ENCODE assay signal across 11 cellular contexts in genomic region chr14:60051690-60052324, GRCh38. TPM values are rescaled to one million over a fixed set of nuclear protein-coding genes. Genes with fewer than 3 reads are reported as not detected.
DNase-seq lines count a peak whose midpoint lies in the region; ATAC-seq lines count a peak whose summit lies in the region.
"Had no signal": no experiment of that assay in that cellular context is flagged by ENCODE, and none has a peak within 500 bp of the region (broad histone marks: within the 10 kb centered on the region; RNA-seq: fewer than 3 reads in every experiment).

No MANE protein-coding gene starts in this region.

- POLR2A ChIA-PET in CD4-positive, alpha-beta memory T cell (lab: Charles Lee; ENCODE audit: partially characterized antibody), result interaction anchor here (1.5 kb wide), 1 partner anchor 197 kb away, joined by 4 read pairs; the partner anchor contains the start of gene PPM1A
- POLR2A ChIA-PET in activated naive CD8-positive, alpha-beta T cell treated with anti-CD3 and anti-CD28 coated beads, Interleukin-2, amount 10 ng/mL, durations not matched to agents 7 days and 5 days (lab: Charles Lee), result no interaction called here

- H3K4me3 ChIP-seq in CD4-positive, alpha-beta memory T cell (ENCODE audit: low read length in 2 of 2), result no peak overlapping the region
- H3K4me3 ChIP-seq: HAP-1 had no signal

- peaks cover 3% of the 10 kb centered on the region for H3K27me3 ChIP-seq in CD4-positive, alpha-beta memory T cell (ENCODE audit: insufficient read depth, low read length)

- ATAC-seq in activated naive CD8-positive, alpha-beta T cell treated with anti-CD3 and anti-CD28 coated beads, Interleukin-2, amount 10 ng/mL, durations not matched to agents 7 days and 5 days (ENCODE audit: low read depth), result peak; percentile 65
- no peak for ATAC-seq in HG03565 (IDR thresholded peaks at IDR 0.05; ENCODE audit: unreplicated experiment)

- peaks cover 14% of the 10 kb centered on the region for H3K4me1 ChIP-seq in CD4-positive, alpha-beta memory T cell (ENCODE audit: insufficient read depth, low read length)
- H3K4me1 ChIP-seq: HAP-1 had no signal

- peaks cover 11 to 35% (median 21%) of the 10 kb centered on the region in 4 donors for H3K4me1 Mint-ChIP-seq in CD4-positive, alpha-beta memory T cell
- H3K4me1 Mint-ChIP-seq in activated naive CD8-positive, alpha-beta T cell treated with anti-CD3 and anti-CD28 coated beads, Interleukin-2, amount 10 ng/mL, durations not matched to agents 7 days and 5 days, result peaks cover 9% of the 10 kb centered on the region

- peaks cover 0 to 4% (median 0%) of the 10 kb centered on the region in 8 donors for H3K9me3 Mint-ChIP-seq in CD4-positive, alpha-beta memory T cell
- peaks cover 4% of the 10 kb centered on the region for H3K9me3 Mint-ChIP-seq in activated naive CD8-positive, alpha-beta T cell treated with anti-CD3 and anti-CD28 coated beads, Interleukin-2, amount 10 ng/mL, durations not matched to agents 7 days and 5 days
- H3K9me3 Mint-ChIP-seq: activated T-helper 1 cell treated with anti-CD3 and anti-CD28 coated beads, Interleukin-12 subunit alpha, Interleukin-12 subunit beta, Interleukin-2, Interleukin-4 antibody, amounts not matched to agents 30 ng/mL and 10 ng/mL and 1 ng/mL, durations not matched to agents 14 hours and 24 hours and 36 hours had no signal

- intact Hi-C loops in CD4-positive, alpha-beta memory T cell (cut with micrococcal nuclease), result no loop called here

- H3K36me3 ChIP-seq in CD4-positive, alpha-beta memory T cell (ENCODE audit: insufficient read depth, low read length), result no peaks in the 10 kb centered on the region
- H3K36me3 ChIP-seq: HAP-1 had no signal

- peak overlapping the region in 6 of 8 donors; percentile 9 to 72 (median 53) for H3K4me3 Mint-ChIP-seq in CD4-positive, alpha-beta memory T cell
- no peak overlapping the region for H3K4me3 Mint-ChIP-seq in activated naive CD8-positive, alpha-beta T cell treated with anti-CD3 and anti-CD28 coated beads, Interleukin-2, amount 10 ng/mL, durations not matched to agents 7 days and 5 days
- H3K4me3 Mint-ChIP-seq: activated T-helper 1 cell treated with anti-CD3 and anti-CD28 coated beads, Interleukin-12 subunit alpha, Interleukin-12 subunit beta, Interleukin-2, Interleukin-4 antibody, amounts not matched to agents 30 ng/mL and 10 ng/mL and 1 ng/mL, durations not matched to agents 14 hours and 24 hours and 36 hours had no signal

- no peak overlapping the region for H3K27ac ChIP-seq in CD4-positive, alpha-beta memory T cell (ENCODE audit: low read depth, low read length)
- H3K27ac ChIP-seq: KMS-11 had no signal

- peaks cover 5 to 12% of the 10 kb centered on the region in 2 donors for H3K27me3 Mint-ChIP-seq in CD4-positive, alpha-beta memory T cell
- peaks cover 2% of the 10 kb centered on the region for H3K27me3 Mint-ChIP-seq in activated naive CD8-positive, alpha-beta T cell treated with anti-CD3 and anti-CD28 coated beads, Interleukin-2, amount 10 ng/mL, durations not matched to agents 7 days and 5 days

- no peaks in the 10 kb centered on the region for H3K36me3 Mint-ChIP-seq in CD4-positive, alpha-beta memory T cell
- H3K36me3 Mint-ChIP-seq in activated naive CD8-positive, alpha-beta T cell treated with anti-CD3 and anti-CD28 coated beads, Interleukin-2, amount 10 ng/mL, durations not matched to agents 7 days and 5 days, result peaks cover 2% of the 10 kb centered on the region

- H3K27ac Mint-ChIP-seq in CD4-positive, alpha-beta memory T cell, result peak overlapping the region in 5 of 7 donors; percentile 5 to 65 (median 54)
- no peak overlapping the region for H3K27ac Mint-ChIP-seq in activated naive CD8-positive, alpha-beta T cell treated with anti-CD3 and anti-CD28 coated beads, Interleukin-2, amount 10 ng/mL, durations not matched to agents 7 days and 5 days
- H3K27ac Mint-ChIP-seq: activated T-helper 1 cell treated with anti-CD3 and anti-CD28 coated beads, Interleukin-12 subunit alpha, Interleukin-12 subunit beta, Interleukin-2, Interleukin-4 antibody, amounts not matched to agents 30 ng/mL and 10 ng/mL and 1 ng/mL, durations not matched to agents 14 hours and 24 hours and 36 hours had no signal

- peak in 4 of 5 donors; percentile 25 to 33 (median 27) for DNase-seq in CD4-positive, alpha-beta memory T cell
- DNase-seq in GOT3 (lab: John Stamatoyannopoulos, UW) (peak; percentile 0), myocyte (ENCODE audit: low read depth) (peak; percentile 2), AG08396 (ENCODE audit: low spot score) (no peak), NCI-H2029 treated with DMSO at 0.1 percent for 48 hours (lab: John Stamatoyannopoulos, UW) (no peak), NCI-H526 (lab: John Stamatoyannopoulos, UW) (no peak)
- DNase-seq in activated naive CD8-positive, alpha-beta T cell treated with anti-CD3 and anti-CD28 coated beads, Interleukin-2, amount 10 ng/mL, durations not matched to agents 7 days and 5 days, result peak; percentile 35

- CTCF ChIA-PET in CD4-positive, alpha-beta memory T cell (lab: Charles Lee; ENCODE audit: partially characterized antibody), result interaction anchor here (1.2 to 1.7 kb wide), 2 partner anchors 13 to 133 kb away, joined by 3 to 7 read pairs; no protein-coding TSS in a partner anchor

- no peaks in the 10 kb centered on the region for H3K9me3 ChIP-seq in CD4-positive, alpha-beta memory T cell (ENCODE audit: control insufficient read depth in 1 of 2, low read length in 2 of 2)
- H3K9me3 ChIP-seq: HAP-1 had no signal

RNA-seq across cellular contexts. Expression of gene PCNX4, which starts 39.9 kb away (rescaled TPM):
- total RNA-seq in CD4-positive, alpha-beta memory T cell, result 10 to 100 TPM; 41.5 to 53.0 TPM
- 10 to 100 TPM; 13.5 to 19.0 TPM for polyA plus RNA-seq in CD4-positive, alpha-beta memory T cell
- 10 to 100 TPM; 34.4 to 35.5 TPM for total RNA-seq in activated naive CD8-positive, alpha-beta T cell treated with anti-CD3 and anti-CD28 coated beads, Interleukin-2, amount 10 ng/mL, durations not matched to agents 7 days and 5 days
- 128 and 146 TPM in 2 replicates for total RNA-seq in myocyte
- 41.5 TPM for polyA plus RNA-seq in myocyte (2012)

Comparison
In these comparisons a context has a peak if more than half of its experiments do, and no peak if none do; other contexts are left out.
1. DNase-seq: peak in CD4-positive, alpha-beta memory T cell (4 of 5), GOT3 (single experiment), activated naive CD8-positive, alpha-beta T cell treated with anti-CD3 and anti-CD28 coated beads, Interleukin-2, amount 10 ng/mL, durations not matched to agents 7 days and 5 days (single experiment) and myocyte (single experiment); none in AG08396 (single experiment), NCI-H2029 treated with DMSO at 0.1 percent for 48 hours (single experiment) and NCI-H526 (0 of 2).